ENCODE assay signal across 8 cellular contexts in genomic region chr3:125374996-125375941, GRCh38. TPM values are rescaled to one million over a fixed set of nuclear protein-coding genes. Genes with fewer than 3 reads are reported as not detected.
DNase-seq lines count a peak whose midpoint lies in the region; ATAC-seq and TF ChIP-seq lines count a peak whose summit lies in the region.

Gene ZNF148 (minus strand): TSS chr3:125375325. CDS start chr3:125313640, 61,685 bp downstream.

- peak within 1 kb of the TSS; percentile 88 to 93 for H3K27ac ChIP-seq in prostate gland

- TF ChIP-seq CTCF in GM13976 (IDR thresholded peaks at IDR 0.05; ENCODE audit: borderline replicate concordance, control extremely low read depth, extremely low read depth, insufficient read depth, missing control alignments): peak; percentile 5
- peak in 2 of 4 experiments; percentile 41 to 45 for TF ChIP-seq CTCF in prostate gland (IDR thresholded peaks at IDR 0.05)

- H3K4me1 ChIP-seq in prostate gland (replicated peaks): no peaks in the 10 kb centered on the region

- peaks cover 1% of the 10 kb centered on the region for H3K27me3 Mint-ChIP-seq in T-helper 17 cell

- H3K4me1 Mint-ChIP-seq in T-helper 17 cell: peaks cover 36% of the 10 kb centered on the region

- no peaks in the 10 kb centered on the region for H3K27me3 ChIP-seq in prostate gland (replicated peaks; ENCODE audit: insufficient read depth)

- H3K4me3 ChIP-seq in prostate gland: peak within 1 kb of the TSS; percentile 82 to 96

- in situ Hi-C loops in GM13976 (cut with MboI; ENCODE audit: low sequenced_read_pairs, unreplicated experiment): no loop called here

- peak; percentile 76 for TF ChIP-seq POLR2A in prostate gland (IDR thresholded peaks at IDR 0.05)

- DNase-seq in GM13976 (ENCODE audit: low spot score) (peak; percentile 92), NCI-H1694 (lab: John Stamatoyannopoulos, UW) (peak; percentile 66), T-helper 17 cell (peak; percentile 87 to 88 (median 87)), amygdala (lab: John Stamatoyannopoulos, UW) (peak; percentile 50 to 93 (median 84)), left ventricle myocardium superior (peak; percentile 96), prostate gland (ENCODE audit: low spot score) (peak; percentile 86), ureter (ENCODE audit: low spot score) (peak; percentile 93)

- intact Hi-C loops in left ventricle myocardium superior (cut with micrococcal nuclease): no loop called here
- intact Hi-C loops in prostate gland (cut with DNase I): no loop called here

- H3K27ac Mint-ChIP-seq in T-helper 17 cell: peak within 1 kb of the TSS; percentile 99

- no peaks in the 10 kb centered on the region for H3K36me3 ChIP-seq in prostate gland

- no peaks in the 10 kb centered on the region for H3K9me3 ChIP-seq in T-helper 17 cell (ENCODE audit: control insufficient read depth, low read length, poor library complexity, severe bottlenecking)
- no peaks in the 10 kb centered on the region for H3K9me3 ChIP-seq in prostate gland

- H3K4me3 Mint-ChIP-seq in T-helper 17 cell: peak within 1 kb of the TSS; percentile 99

- peaks cover 11% of the 10 kb centered on the region for H3K36me3 Mint-ChIP-seq in T-helper 17 cell (ENCODE audit: low read depth)

- ATAC-seq in HG02852 (IDR thresholded peaks at IDR 0.05; ENCODE audit: unreplicated experiment) (peak; percentile 86), T-helper 17 cell (peak; percentile 98), left ventricle myocardium superior (peak; percentile 99)

- under 1% methylated on average over 47 of the region's 69 CpGs for WGBS in prostate gland

RNA-seq across cellular contexts. Expression of gene ZNF148, which starts in this region (rescaled TPM):
- total RNA-seq in T-helper 17 cell (10 to 100 TPM; 40.0 to 40.8 TPM), left ventricle myocardium superior (51.7 TPM), prostate gland (10 to 100 TPM; 26.9 to 28.5 TPM), ureter (50.2 TPM)

Comparison
In these comparisons a context has a peak if more than half of its experiments do, and no peak if none do; other contexts are left out.
1. Peak in every context shown above with its lines: DNase-seq, ATAC-seq, H3K4me3 ChIP-seq and H3K27ac ChIP-seq.